Comparison of ENCODE assay signal across 8 cellular contexts in the genomic region with DNA sequence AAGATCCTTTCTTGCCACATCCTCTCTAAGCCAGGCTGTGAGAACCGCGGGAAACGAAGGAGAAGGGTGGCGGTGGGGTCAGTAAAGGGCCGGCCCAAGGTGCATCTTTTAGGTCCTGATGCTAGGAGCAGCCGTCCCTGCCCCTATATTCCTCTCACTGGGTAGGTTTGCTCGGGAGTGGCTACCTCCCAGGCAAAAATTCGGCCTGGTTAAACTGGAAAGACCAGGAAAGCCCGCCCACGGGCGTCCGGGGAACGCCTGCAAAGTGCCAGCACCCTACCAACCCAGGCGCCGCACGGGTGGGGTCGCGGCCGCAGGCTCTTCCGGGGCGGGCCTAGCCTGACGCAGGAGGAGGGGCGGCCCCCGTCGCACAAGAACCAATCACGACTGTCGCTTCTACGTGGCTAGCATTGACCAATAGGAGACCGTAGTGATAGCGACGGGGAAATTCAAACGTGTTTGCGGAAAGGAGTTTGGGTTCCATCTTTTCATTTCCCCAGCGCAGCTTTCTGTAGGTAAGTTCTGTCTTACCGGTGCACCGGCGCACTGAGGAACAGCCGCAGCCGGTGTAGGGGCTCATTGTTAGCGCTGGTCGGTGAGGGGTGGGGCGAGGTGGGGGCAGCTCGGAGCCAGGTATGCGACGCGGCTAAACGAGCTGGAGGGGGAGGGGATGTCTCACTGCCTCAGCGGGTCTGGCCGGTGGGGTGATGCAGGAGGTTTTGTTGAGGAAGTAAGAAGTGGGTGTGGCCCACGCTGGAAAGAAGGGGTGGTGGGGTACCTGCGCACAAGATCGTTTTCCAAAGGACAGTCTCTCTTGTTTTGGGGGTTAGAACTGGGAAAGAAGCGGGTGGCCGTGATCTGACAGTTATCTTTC. TPM values are rescaled to one million over a fixed set of nuclear protein-coding genes. Genes with fewer than 3 reads are reported as not detected.
DNase-seq lines count a peak whose midpoint lies in the region; ATAC-seq, FAIRE-seq and TF ChIP-seq lines count a peak whose summit lies in the region.

Gene TTK, plus strand, starts transcription at position 451 of the 874 bp plus-strand sequence. CDS start 1,195 bp downstream, outside the sequence.

- H3K4me1 ChIP-seq in OCI-LY3 (ENCODE audit: low read length) (peaks cover 21% of the 10 kb centered on the region), endothelial cell of umbilical vein (ENCODE audit: control insufficient read depth, extremely low read depth, insufficient read depth, low read length) (peaks cover 9% of the 10 kb centered on the region)

- H4K20me1 ChIP-seq in OCI-LY3 (ENCODE audit: insufficient read depth, low read length) = no peaks in the 10 kb centered on the region
- H4K20me1 ChIP-seq in endothelial cell of umbilical vein (replicated peaks; ENCODE audit: control insufficient read depth, extremely low read depth, insufficient read depth, low read length) = no peaks in the 10 kb centered on the region

- H3K4me3 ChIP-seq in OCI-LY3 (ENCODE audit: low read length) (peak within 1 kb of the TSS; percentile 87), endothelial cell of umbilical vein (replicated peaks in 1 of 3; ENCODE audit: insufficient read depth in 1 of 3, low read depth in 1 of 3, low read length in 3 of 3) (peak within 1 kb of the TSS; percentile 97 to 98 (median 97))

- POLR2A ChIA-PET in endothelial cell of umbilical vein (lab: Charles Lee) = interaction anchor here (0.7 kb wide), 1 partner anchor 24 kb away, joined by 3 read pairs; no protein-coding TSS in a partner anchor

- H3K27me3 ChIP-seq in OCI-LY3 (ENCODE audit: low read depth, low read length) (no peaks in the 10 kb centered on the region), endothelial cell of umbilical vein (ENCODE audit: control insufficient read depth in 2 of 2, insufficient read depth in 2 of 2, low read length in 2 of 2) (no peaks in the 10 kb centered on the region)

- peak within 1 kb of the TSS; percentile 79 for H3K27ac ChIP-seq in OCI-LY3 (ENCODE audit: low read length)
- H3K27ac ChIP-seq in endothelial cell of umbilical vein (ENCODE audit: insufficient read depth, low read depth, low read length) = peak within 1 kb of the TSS; percentile 66

- intact Hi-C loops in Calu3 (cut with micrococcal nuclease; ENCODE audit: unreplicated experiment) = loop anchor here (5.0 kb wide), 1 partner anchor 57 kb away; the partner anchor contains the start of gene ELOVL4
- intact Hi-C loops in endothelial cell of umbilical vein (cut with micrococcal nuclease) = loop anchor here (1.0 to 5.0 kb wide), 4 partner anchors 18 to 247 kb away; partner anchors contain the start of genes BCKDHB and ELOVL4

- no peaks in the 10 kb centered on the region for H3K9me1 ChIP-seq in endothelial cell of umbilical vein (replicated peaks; ENCODE audit: control insufficient read depth, extremely low read depth, insufficient read depth, low read length)

- DNase-seq in Calu3 (peak; percentile 93), HuH-7 (ENCODE audit: low spot score) (peak; percentile 88), endothelial cell of umbilical vein (ENCODE audit: low read depth, low spot score) (peak; percentile 90), midbrain (lab: John Stamatoyannopoulos, UW) (peak; percentile 91)
- DNase-seq in activated CD8-positive, alpha-beta memory T cell treated with anti-CD3 and anti-CD28 coated beads, Interleukin-2, amount 50 U/mL, for 48 hours = peak; percentile 91
- DNase-seq in stimulated activated CD8-positive, alpha-beta memory T cell treated with anti-CD3 and anti-CD28 coated beads, Interleukin-2, amount 100 ng/mL, for 1 hour (ENCODE audit: low read depth in 2 of 2) = peak; percentile 76 to 84

- peak within 1 kb of the TSS; percentile 87 for H3K9ac ChIP-seq in OCI-LY3 (ENCODE audit: low read length)
- peak within 1 kb of the TSS; percentile 61 for H3K9ac ChIP-seq in endothelial cell of umbilical vein (replicated peaks; ENCODE audit: extremely low read depth, insufficient read depth, low read length)

- H3K4me2 ChIP-seq in OCI-LY3 (ENCODE audit: low read length) (peak within 1 kb of the TSS; percentile 91), endothelial cell of umbilical vein (ENCODE audit: insufficient read depth, low read length) (peak within 1 kb of the TSS; percentile 98)

- H3K36me3 ChIP-seq in OCI-LY3 (replicated peaks; ENCODE audit: low read depth, low read length) (peaks cover 22% of the 10 kb centered on the region), endothelial cell of umbilical vein (ENCODE audit: control insufficient read depth in 2 of 2, extremely low read depth in 1 of 2, insufficient read depth in 2 of 2, low read length in 2 of 2) (peaks cover 0 to 5% of the 10 kb centered on the region in 2 experiments)

- TF ChIP-seq POLR2A in endothelial cell of umbilical vein (IDR thresholded peaks at IDR 0.05; ENCODE audit: low read depth, low read length) = peak; percentile 69

- FAIRE-seq in endothelial cell of umbilical vein (lab: Jason Lieb, UNC) = peak; percentile 93

- CTCF ChIA-PET in Calu3 (lab: Charles Lee) = interaction anchor here (0.9 to 2.0 kb wide), 2 partner anchors 55 to 58 kb away, joined by 3 to 7 read pairs; no protein-coding TSS in a partner anchor
- CTCF ChIA-PET in endothelial cell of umbilical vein (lab: Charles Lee) = interaction anchor here (0.9 to 2.0 kb wide), 4 partner anchors 19 to 135 kb away, joined by 3 to 12 read pairs (median 4); no protein-coding TSS in a partner anchor

- H3K79me2 ChIP-seq in OCI-LY3 (ENCODE audit: low read length) (peaks cover 25% of the 10 kb centered on the region), endothelial cell of umbilical vein (ENCODE audit: control insufficient read depth, insufficient read depth, low read length) (peaks cover 32% of the 10 kb centered on the region)

- H3K4me1 Mint-ChIP-seq in Calu3 (ENCODE audit: low read depth, unreplicated experiment) = peaks cover 21% of the 10 kb centered on the region

- no peak for TF ChIP-seq CTCF in Calu3 (IDR thresholded peaks at IDR 0.05; ENCODE audit: unreplicated experiment)
- TF ChIP-seq CTCF in OCI-LY3 (IDR thresholded peaks at IDR 0.05; ENCODE audit: low read depth, low read length) = no peak
- no peak for TF ChIP-seq CTCF in endothelial cell of umbilical vein (IDR thresholded peaks at IDR 0.05; ENCODE audit: extremely low read depth in 1 of 2, insufficient read depth in 1 of 2, low read depth in 1 of 2, low read length in 2 of 2)

- dilution Hi-C loops in endothelial cell of umbilical vein (cut with MboI; ENCODE audit: extremely low pct_ligation_motif_present, low sequenced_read_pairs) = no loop called here

- H2AFZ ChIP-seq in OCI-LY3 (ENCODE audit: low read depth, low read length) = peak within 1 kb of the TSS; percentile 91
- H2AFZ ChIP-seq in endothelial cell of umbilical vein (ENCODE audit: low read depth, low read length) = peak within 1 kb of the TSS; percentile 92

- H3K27me3 Mint-ChIP-seq in Calu3 (ENCODE audit: unreplicated experiment) = no peaks in the 10 kb centered on the region

- H3K9me3 ChIP-seq in OCI-LY3 (ENCODE audit: insufficient read depth, low read length) (no peaks in the 10 kb centered on the region), endothelial cell of umbilical vein (replicated peaks; ENCODE audit: control insufficient read depth, insufficient read depth, low read length) (no peaks in the 10 kb centered on the region)

- H3K9me3 Mint-ChIP-seq in Calu3 (ENCODE audit: low read depth, unreplicated experiment) = no peaks in the 10 kb centered on the region

- H3K36me3 Mint-ChIP-seq in Calu3 (ENCODE audit: insufficient read depth, unreplicated experiment) = peaks cover 28% of the 10 kb centered on the region

- peak within 1 kb of the TSS; percentile 46 for H3K27ac Mint-ChIP-seq in Calu3 (ENCODE audit: unreplicated experiment)

- peak; percentile 100 for ATAC-seq in GM21515 (IDR thresholded peaks at IDR 0.05; ENCODE audit: unreplicated experiment)

- no TSS peak for BruUV-seq in Calu3 (replicated peaks; lab: Mats Ljungman, UMichigan)
- BruUV-seq in endothelial cell of umbilical vein (replicated peaks; lab: Mats Ljungman, UMichigan) = no TSS peak

- H3K4me3 Mint-ChIP-seq in Calu3 (ENCODE audit: low read depth, unreplicated experiment) = peak within 1 kb of the TSS; percentile 80

TF ChIP-seq in endothelial cell of umbilical vein, 7 proteins besides CTCF, POLR2A, EP300 and RAD21:
- TF ChIP-seq POLR2AphosphoS5 (IDR thresholded peaks at IDR 0.05; ENCODE audit: insufficient read depth, low read depth, low read length) = peak; percentile 58
- TF ChIP-seq MYC (IDR thresholded peaks at IDR 0.05; ENCODE audit: low read depth, low read length) = no peak

RNA-seq across cellular contexts. Expression of gene TTK, which starts in this region (rescaled TPM):
- total RNA-seq in Calu3 (2022) = 29.6 and 36.2 TPM in 2 replicates
- 23.6 and 29.4 TPM in 2 replicates for total RNA-seq in endothelial cell of umbilical vein
- polyA plus RNA-seq in endothelial cell of umbilical vein = 2.9 and 4.1 TPM in 2 replicates
- 7.8 and 8.8 TPM in 2 replicates for polyA plus RNA-seq in endothelial cell of umbilical vein (2011; cell fraction: cytosol; rRNA removed)
- 14.1 and 21.0 TPM in 2 replicates for polyA plus RNA-seq in endothelial cell of umbilical vein (2011; cell fraction: nucleus; rRNA removed)
- 6.1 and 20.6 TPM in 2 replicates for polyA plus RNA-seq in endothelial cell of umbilical vein (2012)
- polyA minus RNA-seq in endothelial cell of umbilical vein = 6.3 and 6.9 TPM in 2 replicates
- 19.8 TPM for polyA minus RNA-seq in endothelial cell of umbilical vein (2011; cell fraction: cytosol; rRNA and poly(A)+ RNA removed)
- 12.1 and 16.0 TPM in 2 replicates for polyA minus RNA-seq in endothelial cell of umbilical vein (2011; cell fraction: nucleus; rRNA and poly(A)+ RNA removed)

Comparison
In these comparisons a context has a peak if more than half of its experiments do, and no peak if none do; other contexts are left out.
1. Peak in every context shown above with its lines: DNase-seq, ATAC-seq, H3K4me3 ChIP-seq and H3K27ac ChIP-seq.